In the genomic region with DNA sequence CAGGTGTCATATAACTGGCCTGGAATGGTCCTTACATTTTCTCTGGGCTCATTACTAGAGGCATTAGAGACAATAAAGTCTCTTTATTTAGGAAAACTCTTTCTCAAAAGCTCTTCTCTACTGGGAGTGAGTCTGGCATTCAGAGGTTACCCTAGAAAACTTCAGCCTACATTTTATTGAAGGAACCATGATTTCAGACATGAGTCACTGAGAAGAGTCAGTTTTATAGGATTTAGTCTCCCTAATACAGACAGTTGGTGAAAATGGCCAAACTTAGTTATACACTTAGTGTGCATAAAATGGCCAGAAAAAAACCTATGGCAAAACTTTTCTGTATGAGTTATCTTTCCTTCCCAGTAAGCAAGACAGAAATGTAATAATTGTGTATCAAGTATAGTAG, we compare ENCODE assay signal across 16 cellular contexts.
DNase-seq lines count a peak whose midpoint lies in the region; ATAC-seq and TF ChIP-seq lines count a peak whose summit lies in the region.
"Had no signal": no experiment of that assay in that cellular context is flagged by ENCODE, and none has a peak within 500 bp of the region (broad histone marks: within the 10 kb centered on the region; RNA-seq: fewer than 3 reads in every experiment).

No MANE protein-coding gene starts in this region.

- no peak overlapping the region for H2AFZ ChIP-seq in neural progenitor cell (replicated peaks)

- ATAC-seq in psoas muscle (no peak), HG02610 (IDR thresholded peaks at IDR 0.05; ENCODE audit: unreplicated experiment) (no peak)
- ATAC-seq: GM12878, K562 had no signal

- H3K4me1 ChIP-seq in neural progenitor cell (peaks cover 49% of the 10 kb centered on the region), psoas muscle (no peaks in the 10 kb centered on the region)

- no peak overlapping the region for H3K4me3 Mint-ChIP-seq in neural progenitor cell
- H3K4me3 Mint-ChIP-seq: CD4-positive, alpha-beta T cell had no signal

- H3K9me3 ChIP-seq in neural progenitor cell (ENCODE audit: low read depth) (no peaks in the 10 kb centered on the region), psoas muscle (no peaks in the 10 kb centered on the region)
- H3K9me3 ChIP-seq: HAP-1 had no signal

- H3K27ac Mint-ChIP-seq in neural progenitor cell, result no peak overlapping the region
- H3K27ac Mint-ChIP-seq: CD4-positive, alpha-beta T cell had no signal

- H3K4me1 Mint-ChIP-seq in neural progenitor cell, result peaks cover 21% of the 10 kb centered on the region

- H3K27me3 ChIP-seq in neural progenitor cell (no peaks in the 10 kb centered on the region), psoas muscle (ENCODE audit: insufficient read depth in 3 of 3, low read length in 2 of 3) (no peaks in the 10 kb centered on the region)

- peaks cover 5% of the 10 kb centered on the region for H3F3A ChIP-seq in neural progenitor cell (ENCODE audit: low read depth)

- H3K9ac ChIP-seq in neural progenitor cell, result no peak overlapping the region

- no peaks in the 10 kb centered on the region for H4K20me1 ChIP-seq in neural progenitor cell (ENCODE audit: low read depth)

- no peak overlapping the region for H3K4me3 ChIP-seq in neural progenitor cell
- no peak overlapping the region for H3K4me3 ChIP-seq in psoas muscle
- H3K4me3 ChIP-seq: GM12878, HAP-1, K562 had no signal

- intact Hi-C loops in psoas muscle (cut with DNase I), result no loop called here

- H3K36me3 ChIP-seq in neural progenitor cell, result no peaks in the 10 kb centered on the region
- no peaks in the 10 kb centered on the region for H3K36me3 ChIP-seq in psoas muscle (ENCODE audit: insufficient read depth in 1 of 2, low read depth in 1 of 2)
- H3K36me3 ChIP-seq: HAP-1 had no signal

- H3K27ac ChIP-seq in neural progenitor cell (no peak overlapping the region), psoas muscle (no peak overlapping the region)
- H3K27ac ChIP-seq: C4-2B, HL-60 had no signal

- TF ChIP-seq CTCF in neural progenitor cell (IDR thresholded peaks at IDR 0.05) (no peak), psoas muscle (IDR thresholded peaks at IDR 0.05) (no peak)

- no peaks in the 10 kb centered on the region for H3K9me3 Mint-ChIP-seq in neural progenitor cell
- H3K9me3 Mint-ChIP-seq: CD4-positive, alpha-beta T cell had no signal

- H3K4me2 ChIP-seq in neural progenitor cell, result peak overlapping the region; percentile 27

- H3K36me3 Mint-ChIP-seq in neural progenitor cell, result no peaks in the 10 kb centered on the region

- no peaks in the 10 kb centered on the region for H3K79me2 ChIP-seq in neural progenitor cell (ENCODE audit: low read depth)

- peak; percentile 23 for DNase-seq in EL
- DNase-seq in M059J (ENCODE audit: low read depth), result peak; percentile 15
- DNase-seq in neural progenitor cell (ENCODE audit: low spot score), result no peak
- peak; percentile 6 for DNase-seq in stromal cell of bone marrow (ENCODE audit: low read depth)
- DNase-seq in psoas muscle, result no peak
- DNase-seq in UCSD-AML1 (lab: John Stamatoyannopoulos, UW; ENCODE audit: unreplicated experiment), result no peak
- DNase-seq: AML-193; CD4-positive, alpha-beta T cell; DMS153; DMS79 had no signal

- peaks cover 4% of the 10 kb centered on the region for H3K27me3 Mint-ChIP-seq in neural progenitor cell (ENCODE audit: insufficient read depth, low read depth)
- H3K27me3 Mint-ChIP-seq: CD4-positive, alpha-beta T cell had no signal

Comparison
In these comparisons a context has a peak if more than half of its experiments do, and no peak if none do; other contexts are left out.
1. DNase-seq: peak in EL (single experiment), M059J (single experiment) and stromal cell of bone marrow (single experiment); none in neural progenitor cell (single experiment), psoas muscle (0 of 2) and UCSD-AML1 (single experiment).